In genomic region chr1:20662110-20662475, GRCh38 we compare ENCODE assay signal across 7 cellular contexts. TPM values are rescaled to one million over a fixed set of nuclear protein-coding genes. Genes with fewer than 3 reads are reported as not detected.
DNase-seq lines count a peak whose midpoint lies in the region; ATAC-seq and TF ChIP-seq lines count a peak whose summit lies in the region.

No MANE protein-coding gene starts in this region.

- H3K9me3 ChIP-seq in HCT116 (ENCODE audit: control insufficient read depth in 1 of 2, insufficient read depth in 1 of 2, low read depth in 1 of 2, low read length in 2 of 2) (no peaks in the 10 kb centered on the region), smooth muscle cell (replicated peaks; ENCODE audit: low read depth) (no peaks in the 10 kb centered on the region)

- H3K9me3 Mint-ChIP-seq in glutamatergic neuron (ENCODE audit: unreplicated experiment), result peaks cover 4% of the 10 kb centered on the region

- H3K9ac ChIP-seq in HCT116 (ENCODE audit: low read length) (peak overlapping the region; percentile 81), smooth muscle cell (ENCODE audit: low read depth) (peak overlapping the region; percentile 55)

- peak overlapping the region; percentile 87 for H3K27ac Mint-ChIP-seq in glutamatergic neuron (ENCODE audit: unreplicated experiment)

- H3K36me3 ChIP-seq in HCT116 (ENCODE audit: control insufficient read depth in 1 of 2, insufficient read depth in 2 of 2, low read length in 2 of 2) (peaks cover 17% of the 10 kb centered on the region in 2 experiments), smooth muscle cell (ENCODE audit: low read depth) (no peaks in the 10 kb centered on the region)

- H3K4me3 ChIP-seq in HCT116 (replicated peaks in 1 of 2; ENCODE audit: low read depth in 1 of 2, low read length in 2 of 2), result peak overlapping the region; percentile 90 to 100
- peak overlapping the region; percentile 66 for H3K4me3 ChIP-seq in smooth muscle cell

- POLR2A ChIA-PET in HCT116 (lab: Charles Lee), result interaction anchor here (1.0 kb wide), 2 partner anchors 139 to 167 kb away, joined by 3 to 4 read pairs; no protein-coding TSS in a partner anchor

- peak overlapping the region; percentile 98 for H3K4me3 Mint-ChIP-seq in glutamatergic neuron (ENCODE audit: unreplicated experiment)

- no peak for TF ChIP-seq RAD21 in HCT116 (IDR thresholded peaks at IDR 0.05; ENCODE audit: low read depth)

- H3K4me1 Mint-ChIP-seq in glutamatergic neuron (ENCODE audit: low read depth, unreplicated experiment), result peaks cover 15% of the 10 kb centered on the region

- TF ChIP-seq CTCF in HCT116 (IDR thresholded peaks at IDR 0.05 in 2 of 3, conservative IDR thresholded peaks at IDR 0.05 in 1 of 3; ENCODE audit: borderline replicate concordance in 1 of 3, insufficient read depth in 1 of 3, low read depth in 2 of 3, low read length in 2 of 3) (no peak), VCaP (conservative IDR thresholded peaks at IDR 0.05) (no peak), glutamatergic neuron (IDR thresholded peaks at IDR 0.05; ENCODE audit: partially characterized antibody, unreplicated experiment) (peak; percentile 15), smooth muscle cell (IDR thresholded peaks at IDR 0.05; ENCODE audit: borderline replicate concordance, insufficient read depth, poor library complexity, severe bottlenecking) (no peak)

- H3K9me2 ChIP-seq in HCT116 (ENCODE audit: insufficient read depth), result no peaks in the 10 kb centered on the region

- 73% methylated on average over 7 of the region's 7 CpGs for WGBS in smooth muscle cell (ENCODE audit: low lambda C conversion rate)

- no peaks in the 10 kb centered on the region for H3K27me3 Mint-ChIP-seq in glutamatergic neuron (ENCODE audit: unreplicated experiment)

- H3K27ac ChIP-seq in HCT116 (ENCODE audit: low read depth, low read length) (peak overlapping the region; percentile 52), VCaP (peak overlapping the region; percentile 90), smooth muscle cell (ENCODE audit: low read depth) (no peak overlapping the region)

- H3K27me3 ChIP-seq in HCT116 (ENCODE audit: insufficient read depth, low read length) (no peaks in the 10 kb centered on the region), smooth muscle cell (ENCODE audit: low read depth) (no peaks in the 10 kb centered on the region)

- H2AFZ ChIP-seq in HCT116 (ENCODE audit: low read depth, low read length, poor library complexity, severe bottlenecking) (no peak overlapping the region), smooth muscle cell (ENCODE audit: low read depth) (peak overlapping the region; percentile 61)

- RAD21 ChIA-PET in HCT116 (lab: Charles Lee; ENCODE audit: low non-redundant PET in 1 of 2, low total read pairs in 2 of 2, uncharacterized antibody in 2 of 2, unreplicated experiment in 2 of 2), result interaction anchor here in 1 of 2 experiments (2.1 kb wide), 1 partner anchor 87 kb away, joined by 5 read pairs; no protein-coding TSS in a partner anchor

- DNase-seq in HCT116 (ENCODE audit: low read depth, low spot score), result no peak
- DNase-seq in glutamatergic neuron, result no peak
- DNase-seq in smooth muscle cell (lab: John Stamatoyannopoulos, UW; ENCODE audit: unreplicated experiment), result no peak
- DNase-seq in posterior vena cava (ENCODE audit: low spot score), result no peak
- DNase-seq in COLO829 (ENCODE audit: low spot score), result no peak

- H3K4me2 ChIP-seq in HCT116 (ENCODE audit: low read length) (peak overlapping the region; percentile 82), smooth muscle cell (peak overlapping the region; percentile 93)

- ATAC-seq in HCT116 (no peak), GM19463 (IDR thresholded peaks at IDR 0.05; ENCODE audit: unreplicated experiment) (no peak)

- no peaks in the 10 kb centered on the region for H3F3A ChIP-seq in smooth muscle cell (ENCODE audit: low read depth)

- intact Hi-C loops in HCT116 (cut with micrococcal nuclease) (no loop called here), posterior vena cava (cut with DNase I) (no loop called here)

- H3K4me1 ChIP-seq in HCT116 (ENCODE audit: control insufficient read depth in 1 of 2, insufficient read depth in 2 of 2, low read length in 2 of 2) (peaks cover 12 to 21% of the 10 kb centered on the region in 2 experiments), smooth muscle cell (ENCODE audit: low read depth) (peaks cover 6% of the 10 kb centered on the region)

- no peaks in the 10 kb centered on the region for H4K20me1 ChIP-seq in HCT116 (ENCODE audit: insufficient read depth)
- H4K20me1 ChIP-seq in smooth muscle cell (ENCODE audit: low read depth), result peaks cover 5% of the 10 kb centered on the region

- CTCF ChIA-PET in HCT116 (lab: Charles Lee), result interaction anchor here (0.6 to 2.7 kb wide), 5 partner anchors 16 to 89 kb away, joined by 3 to 16 read pairs (median 4); partner anchors contain the start of gene PINK1

- peaks cover 42% of the 10 kb centered on the region for H3K79me2 ChIP-seq in HCT116 (ENCODE audit: insufficient read depth, low read length)
- peaks cover 36% of the 10 kb centered on the region for H3K79me2 ChIP-seq in smooth muscle cell (ENCODE audit: low read depth)

- peaks cover 4% of the 10 kb centered on the region for H3K36me3 Mint-ChIP-seq in glutamatergic neuron (ENCODE audit: unreplicated experiment)

- BruUV-seq in HCT116 (replicated peaks; lab: Mats Ljungman, UMichigan), result no TSS peak

- TF ChIP-seq POLR2A in HCT116 (IDR thresholded peaks at IDR 0.05; ENCODE audit: borderline replicate concordance, extremely low read depth, insufficient read depth, insufficient read length), result no peak

TF ChIP-seq in HCT116, 20 proteins besides CTCF, POLR2A, EP300 and RAD21:
- TF ChIP-seq ZFX (IDR thresholded peaks at IDR 0.05) (no peak), ZNF274 (IDR thresholded peaks at IDR 0.05; ENCODE audit: low read depth, low read length) (no peak), CBX3 (IDR thresholded peaks at IDR 0.05; ENCODE audit: low read depth) (no peak), REST (IDR thresholded peaks at IDR 0.05; ENCODE audit: low read depth) (no peak), SIN3A (IDR thresholded peaks at IDR 0.05; ENCODE audit: low read depth) (no peak), YY1 (IDR thresholded peaks at IDR 0.05; ENCODE audit: extremely low read depth, insufficient replicate concordance, low read depth, low read length) (no peak)

RNA-seq across cellular contexts. Expression of gene DDOST, which starts 0.9 kb away (rescaled TPM):
- total RNA-seq in HCT116 (2021; ENCODE audit: unreplicated experiment) (387 TPM), glutamatergic neuron (ENCODE audit: unreplicated experiment) (126 TPM), smooth muscle cell (267 and 312 TPM in 2 replicates), posterior vena cava (100 to 1,000 TPM; 118 to 164 TPM)
- 439 and 445 TPM in 2 replicates for polyA plus RNA-seq in HCT116 (2012)
- polyA plus RNA-seq in smooth muscle cell, result 353 and 439 TPM in 2 replicates

RNA-seq across cellular contexts. Expression of gene PINK1, which starts 28.8 kb away (rescaled TPM):
- 29.4 TPM for total RNA-seq in HCT116 (2021; ENCODE audit: unreplicated experiment)
- 36.5 and 44.2 TPM in 2 replicates for polyA plus RNA-seq in HCT116 (2012)
- total RNA-seq in glutamatergic neuron (ENCODE audit: unreplicated experiment), result 32.0 TPM
- 23.6 and 28.8 TPM in 2 replicates for total RNA-seq in smooth muscle cell
- 57.7 and 63.3 TPM in 2 replicates for polyA plus RNA-seq in smooth muscle cell
- 10 to 100 TPM; 64.8 to 95.9 TPM for total RNA-seq in posterior vena cava

RNA-seq across cellular contexts. Expression of gene KIF17, which starts 55.7 kb away (rescaled TPM):
- 2.4 TPM for total RNA-seq in HCT116 (2021; ENCODE audit: unreplicated experiment)
- polyA plus RNA-seq in HCT116 (2012), result 0.91 and 1.3 TPM in 2 replicates
- total RNA-seq in glutamatergic neuron (ENCODE audit: unreplicated experiment), result 1.6 TPM
- total RNA-seq in smooth muscle cell, result 0.13 and 0.99 TPM in 2 replicates
- polyA plus RNA-seq in smooth muscle cell, result 1.9 and 2.2 TPM in 2 replicates
- total RNA-seq in posterior vena cava, result 1 to 10 TPM; 2.9 to 3.2 TPM
